8 cellular contexts compared by ENCODE assay signal in the genomic region with DNA sequence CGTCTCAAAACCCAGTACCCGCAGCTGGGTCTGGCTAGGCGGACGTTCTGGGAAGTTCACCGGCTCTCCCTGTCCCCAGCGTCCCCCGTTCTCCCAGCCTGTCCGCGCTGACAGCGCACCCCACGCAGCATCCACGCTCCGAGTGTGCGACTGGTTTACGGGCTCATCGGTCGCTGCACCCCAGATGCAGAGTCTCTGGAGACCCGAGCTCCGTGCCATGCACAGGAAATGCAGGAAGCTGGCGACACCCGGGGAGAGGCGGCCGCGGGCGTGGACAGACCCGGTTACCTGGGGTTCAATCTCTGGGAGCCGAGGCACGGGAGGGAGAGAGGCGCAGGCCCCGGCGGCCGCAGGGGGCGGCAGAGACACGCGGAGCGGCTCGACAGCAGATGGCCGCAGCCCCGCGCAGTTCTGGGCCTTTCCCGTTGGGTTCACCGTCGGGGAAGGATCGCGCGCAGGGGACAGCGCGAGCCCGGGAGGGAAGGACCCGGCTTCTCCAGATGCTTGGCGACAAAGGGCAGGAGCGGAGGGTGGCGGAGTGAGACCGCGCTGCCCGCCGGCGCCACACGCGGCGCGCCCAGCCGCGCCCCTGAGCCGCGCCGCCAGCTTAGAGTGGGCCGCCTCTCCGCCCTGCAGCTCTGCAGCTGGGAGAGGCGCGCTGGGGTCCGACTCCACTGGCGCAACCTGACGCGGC. TPM values are rescaled to one million over a fixed set of nuclear protein-coding genes. Genes with fewer than 3 reads are reported as not detected.
DNase-seq lines count a peak whose midpoint lies in the region; ATAC-seq and TF ChIP-seq lines count a peak whose summit lies in the region.

No MANE protein-coding gene starts in this region.

- CTCF ChIA-PET in AG04449 (lab: Yijun Ruan, JAX): interaction anchor here (0.7 to 12.8 kb wide), 24 partner anchors 9 to 301 kb away, joined by 3 to 197 read pairs (median 5); partner anchors contain the start of genes GDF9, SOWAHA and UQCRQ

- TF ChIP-seq CTCF in AG04449 (IDR thresholded peaks at IDR 0.05; ENCODE audit: insufficient read depth, low read length, missing control alignments) (peak; percentile 96), dorsolateral prefrontal cortex (IDR thresholded peaks at IDR 0.05 in 54 of 56, conservative IDR thresholded peaks at IDR 0.05 in 2 of 56; ENCODE audit: low read depth in 1 of 56, partially characterized antibody in 56 of 56) (peak; percentile 50 to 95 (median 81)), lung (IDR thresholded peaks at IDR 0.05; ENCODE audit: control extremely low read depth, extremely low read depth) (peak; percentile 81)

- peak overlapping the region; percentile 46 to 100 (median 95) for H3K27ac ChIP-seq in dorsolateral prefrontal cortex
- H3K27ac ChIP-seq in lung (ENCODE audit: low read depth in 1 of 2, low read length in 1 of 2): peak overlapping the region; percentile 80 to 91

- H3K4me1 ChIP-seq in lung (ENCODE audit: control insufficient read depth in 2 of 2, insufficient read depth in 2 of 2, low read length in 2 of 2): peaks cover 0 to 6% of the 10 kb centered on the region in 2 donors

- WGBS in lung, 2 donors: 3 to 7% methylated on average over 37 to 75 of the region's 75 CpGs

- peaks cover 0 to 2% of the 10 kb centered on the region in 2 donors for H3K9me3 ChIP-seq in lung (ENCODE audit: control insufficient read depth in 2 of 2, insufficient read depth in 1 of 2, low read length in 1 of 2)

- H3K4me3 ChIP-seq in AG04449 (ENCODE audit: low read depth, low read length) (peak overlapping the region; percentile 64), dorsolateral prefrontal cortex (peak overlapping the region; percentile 38 to 93 (median 81)), lung (peak overlapping the region; percentile 69)

- H3K27me3 ChIP-seq in dorsolateral prefrontal cortex (no peaks in the 10 kb centered on the region), lung (ENCODE audit: control insufficient read depth, insufficient read depth) (no peaks in the 10 kb centered on the region)

- POLR2A ChIA-PET in AG04449 (lab: Yijun Ruan, JAX): no interaction called here

- DNase-seq in AG04449 (ENCODE audit: low read depth, low spot score): no peak
- DNase-seq in NCI-H510A (lab: John Stamatoyannopoulos, UW): peak; percentile 66
- DNase-seq in activated CD4-positive, alpha-beta T cell treated with anti-CD3 and anti-CD28 coated beads, Interleukin-2, amount 50 U/mL, for 24 hours (ENCODE audit: low read depth in 1 of 2, low spot score in 1 of 2): peak; percentile 50 to 52
- DNase-seq in dorsolateral prefrontal cortex: peak; percentile 68 to 86 (median 76)
- DNase-seq in lung (ENCODE audit: low spot score): peak; percentile 79
- DNase-seq in stimulated activated CD4-positive, alpha-beta T cell treated with anti-CD3 and anti-CD28 coated beads, TNF-alpha, amount 100 ng/mL, for 48 hours (ENCODE audit: low read depth in 3 of 3): peak; percentile 38 to 71 (median 39)

- intact Hi-C loops in dorsolateral prefrontal cortex (cut with DNase I): loop anchor here (1.0 to 10.0 kb wide), 7 partner anchors 36 to 275 kb away; partner anchors contain the start of genes AFF4 (in 2 of the 2), GDF9 (in 2 of the 2), UQCRQ (in 2 of the 2) and IL13 (in 1 of the 2)

- peak; percentile 80 for ATAC-seq in GM18867 (IDR thresholded peaks at IDR 0.05; ENCODE audit: unreplicated experiment)
- ATAC-seq in HG03097 (IDR thresholded peaks at IDR 0.05; ENCODE audit: low FRiP score, unreplicated experiment): peak; percentile 57
- ATAC-seq in lung (ENCODE audit: insufficient read depth, low FRiP score): peak; percentile 85

- no peaks in the 10 kb centered on the region for H3K36me3 ChIP-seq in lung (ENCODE audit: control insufficient read depth in 2 of 2, insufficient read depth in 2 of 2, low read length in 2 of 2)

RNA-seq across cellular contexts. Expression of gene SHROOM1, which starts 0.6 kb away (rescaled TPM):
- total RNA-seq in dorsolateral prefrontal cortex (10 to 100 TPM; 14.1 to 91.8 (median 29.3) TPM), lung (10 to 100 TPM in 1 of 2 donors, 1 to 10 TPM in 1; 7.0 to 21.9 TPM)
- polyA plus RNA-seq in lung: 10 to 100 TPM in 1 of 2 donors, 1 to 10 TPM in 1; 7.9 to 15.0 TPM

RNA-seq across cellular contexts. Expression of gene SOWAHA, which starts 16.8 kb away (rescaled TPM):
- 100 to 1,000 TPM in 3 of 120 experiments, 10 to 100 TPM in 117; 15.4 to 106 (median 48.7) TPM for total RNA-seq in dorsolateral prefrontal cortex
- total RNA-seq in lung: under 1 TPM; 0.14 to 0.98 TPM
- under 1 TPM; 0.06 to 0.10 TPM for polyA plus RNA-seq in lung

RNA-seq across cellular contexts. Expression of gene GDF9, which starts 36.4 kb away (rescaled TPM):
- total RNA-seq in dorsolateral prefrontal cortex: 1 to 10 TPM in 95 of 120 experiments, under 1 TPM in 25; 0.34 to 3.8 (median 1.4) TPM
- total RNA-seq in lung: under 1 TPM; 0.25 to 0.37 TPM
- under 1 TPM; 0.14 to 0.28 TPM for polyA plus RNA-seq in lung

RNA-seq across cellular contexts. Expression of gene UQCRQ, which starts 36.6 kb away (rescaled TPM):
- total RNA-seq in dorsolateral prefrontal cortex (100 to 1,000 TPM; 166 to 403 (median 290) TPM), lung (100 to 1,000 TPM in 1 of 2 donors, 10 to 100 TPM in 1; 99.0 to 359 TPM)
- 100 to 1,000 TPM; 232 to 528 TPM for polyA plus RNA-seq in lung

RNA-seq across cellular contexts. Expression of gene LEAP2, which starts 43.6 kb away (rescaled TPM):
- 1 to 10 TPM in 118 of 120 experiments, under 1 TPM in 2; 0.97 to 7.5 (median 2.9) TPM for total RNA-seq in dorsolateral prefrontal cortex
- total RNA-seq in lung: 1 to 10 TPM in 1 of 2 donors, under 1 TPM in 1; 0.98 to 3.1 TPM
- 1 to 10 TPM in 1 of 2 donors, under 1 TPM in 1; 0.50 to 1.6 TPM for polyA plus RNA-seq in lung

Comparison
In these comparisons a context has a peak if more than half of its experiments do, and no peak if none do; other contexts are left out.
1. RNA of gene SOWAHA, which starts 16.8 kb away (total RNA-seq): 15.4 to 106 TPM in dorsolateral prefrontal cortex; 0.14 to 0.98 TPM in lung; every median in the first group is over 4 times any median in the second.
2. Peak in every context shown above with its lines, with median percentiles within 50 percentile points of each other: H3K4me3 ChIP-seq, CTCF ChIP-seq and ATAC-seq.